8 cellular contexts compared by ENCODE assay signal in genomic region chr3:190225186-190225692, GRCh38.
A peak's percentile ranks its signal among the peaks of the same experiment; 100 is the strongest.
DNase-seq lines count a peak whose midpoint lies in the region; ATAC-seq and TF ChIP-seq lines count a peak whose summit lies in the region.

No MANE protein-coding gene starts in this region.

- H3K9me3 Mint-ChIP-seq in endodermal cell: peaks cover 4% of the 10 kb centered on the region
- peaks cover 3 to 6% of the 10 kb centered on the region in 2 donors for H3K9me3 Mint-ChIP-seq in stimulated activated naive B cell treated with anti-CD40 and anti-IgM and Interleukin-4, amounts not matched to agents 10 μg/mL and 1 μg/mL and 100 μg/mL, for 72 hours
- H3K9me3 Mint-ChIP-seq in natural killer cell treated with Interleukin-12 subunit alpha and Interleukin-12 subunit beta and Interleukin-15 and Interleukin-18, amount 100 ng/mL, for 72 hours: peaks cover 3% of the 10 kb centered on the region

- H3K27ac Mint-ChIP-seq in endodermal cell: no peak overlapping the region
- H3K27ac Mint-ChIP-seq in stimulated activated naive B cell treated with anti-CD40 and anti-IgM and Interleukin-4, amounts not matched to agents 10 μg/mL and 1 μg/mL and 100 μg/mL, for 72 hours: no peak overlapping the region
- no peak overlapping the region for H3K27ac Mint-ChIP-seq in natural killer cell treated with Interleukin-12 subunit alpha and Interleukin-12 subunit beta and Interleukin-15 and Interleukin-18, amount 100 ng/mL, for 72 hours

- DNase-seq in cardiac muscle cell (ENCODE audit: low read depth in 1 of 2, low spot score in 1 of 2) (peak; percentile 25 to 41), right cardiac atrium (no peak), NCI-H345 treated with DMSO at 0.1 percent for 48 hours (lab: John Stamatoyannopoulos, UW; ENCODE audit: unreplicated experiment) (peak; percentile 52), endodermal cell (no peak), pons (ENCODE audit: low spot score) (peak; percentile 48)
- no peak for DNase-seq in stimulated activated naive B cell treated with anti-CD40 and anti-IgM and Interleukin-4, amounts not matched to agents 10 μg/mL and 1 μg/mL and 100 μg/mL, for 72 hours
- no peak for DNase-seq in natural killer cell treated with Interleukin-12 subunit alpha and Interleukin-12 subunit beta and Interleukin-15 and Interleukin-18, amount 100 ng/mL, for 72 hours (ENCODE audit: low spot score)

- no peak overlapping the region for H3K4me3 ChIP-seq in cardiac muscle cell
- H3K4me3 ChIP-seq in right cardiac atrium (ENCODE audit: low read length): no peak overlapping the region
- H3K4me3 ChIP-seq in endodermal cell (ENCODE audit: low read length): no peak overlapping the region

- no peaks in the 10 kb centered on the region for H3K9me3 ChIP-seq in cardiac muscle cell (ENCODE audit: low read depth)
- no peaks in the 10 kb centered on the region for H3K9me3 ChIP-seq in right cardiac atrium (ENCODE audit: control insufficient read depth, low read length)
- H3K9me3 ChIP-seq in endodermal cell (ENCODE audit: control insufficient read depth, low read length): no peaks in the 10 kb centered on the region

- intact Hi-C loops in right cardiac atrium (cut with DNase I): loop anchor here in 2 of 4 donors (5.0 to 10.0 kb wide), 3 partner anchors 97 to 157 kb away; partner anchors contain the start of gene CLDN1 (in 2 of the 2)

- ATAC-seq in right cardiac atrium (no peak), HG03442 (IDR thresholded peaks at IDR 0.05; ENCODE audit: unreplicated experiment) (no peak)
- no peak for ATAC-seq in stimulated activated naive B cell treated with anti-CD40 and anti-IgM and Interleukin-4, amounts not matched to agents 10 μg/mL and 1 μg/mL and 100 μg/mL, for 72 hours (replicated peaks)
- ATAC-seq in natural killer cell treated with Interleukin-12 subunit alpha and Interleukin-12 subunit beta and Interleukin-15 and Interleukin-18, amount 100 ng/mL, for 72 hours: no peak

- H3K27me3 Mint-ChIP-seq in endodermal cell (ENCODE audit: insufficient read depth): no peaks in the 10 kb centered on the region
- no peaks in the 10 kb centered on the region for H3K27me3 Mint-ChIP-seq in stimulated activated naive B cell treated with anti-CD40 and anti-IgM and Interleukin-4, amounts not matched to agents 10 μg/mL and 1 μg/mL and 100 μg/mL, for 72 hours
- H3K27me3 Mint-ChIP-seq in natural killer cell treated with Interleukin-12 subunit alpha and Interleukin-12 subunit beta and Interleukin-15 and Interleukin-18, amount 100 ng/mL, for 72 hours: no peaks in the 10 kb centered on the region

- H3K4me3 Mint-ChIP-seq in endodermal cell: no peak overlapping the region
- H3K4me3 Mint-ChIP-seq in stimulated activated naive B cell treated with anti-CD40 and anti-IgM and Interleukin-4, amounts not matched to agents 10 μg/mL and 1 μg/mL and 100 μg/mL, for 72 hours: no peak overlapping the region
- H3K4me3 Mint-ChIP-seq in natural killer cell treated with Interleukin-12 subunit alpha and Interleukin-12 subunit beta and Interleukin-15 and Interleukin-18, amount 100 ng/mL, for 72 hours: no peak overlapping the region

- H3K36me3 ChIP-seq in cardiac muscle cell (no peaks in the 10 kb centered on the region), endodermal cell (ENCODE audit: control insufficient read depth, insufficient read depth, low read length) (no peaks in the 10 kb centered on the region)

- no peak overlapping the region for H3K27ac ChIP-seq in cardiac muscle cell
- H3K27ac ChIP-seq in right cardiac atrium (ENCODE audit: low read length): no peak overlapping the region
- H3K27ac ChIP-seq in endodermal cell (ENCODE audit: low read depth, low read length): no peak overlapping the region

- H3K27me3 ChIP-seq in cardiac muscle cell: no peaks in the 10 kb centered on the region
- H3K27me3 ChIP-seq in right cardiac atrium (ENCODE audit: control insufficient read depth, insufficient read depth): no peaks in the 10 kb centered on the region
- H3K27me3 ChIP-seq in endodermal cell (ENCODE audit: control insufficient read depth, insufficient read depth, low read length, poor library complexity, severe bottlenecking): no peaks in the 10 kb centered on the region

- H3K36me3 Mint-ChIP-seq in endodermal cell (ENCODE audit: low read depth): no peaks in the 10 kb centered on the region
- H3K36me3 Mint-ChIP-seq in stimulated activated naive B cell treated with anti-CD40 and anti-IgM and Interleukin-4, amounts not matched to agents 10 μg/mL and 1 μg/mL and 100 μg/mL, for 72 hours: no peaks in the 10 kb centered on the region
- H3K36me3 Mint-ChIP-seq in natural killer cell treated with Interleukin-12 subunit alpha and Interleukin-12 subunit beta and Interleukin-15 and Interleukin-18, amount 100 ng/mL, for 72 hours: peaks cover 10% of the 10 kb centered on the region

- H3K9ac ChIP-seq in endodermal cell (ENCODE audit: extremely low read depth, low read length, poor library complexity, severe bottlenecking): no peak overlapping the region

- TF ChIP-seq CTCF in cardiac muscle cell (IDR thresholded peaks at IDR 0.05; ENCODE audit: low read depth, low read length) (peak; percentile 40), endodermal cell (conservative IDR thresholded peaks at IDR 0.05) (peak; percentile 73)

- 10% methylated on average over 2 of the region's 2 CpGs for WGBS in right cardiac atrium
- WGBS in endodermal cell (ENCODE audit: insufficient coverage in 1 of 2, insufficient read length in 1 of 2), 2 experiments: 13 to 36% methylated on average over 1 to 2 of the region's 2 CpGs

- H3K4me1 ChIP-seq in cardiac muscle cell (ENCODE audit: low read depth) (no peaks in the 10 kb centered on the region), right cardiac atrium (ENCODE audit: control insufficient read depth, insufficient read depth, low read length) (no peaks in the 10 kb centered on the region), endodermal cell (ENCODE audit: control insufficient read depth, insufficient read depth, low read length) (no peaks in the 10 kb centered on the region)

- H3K4me1 Mint-ChIP-seq in endodermal cell: peaks cover 6% of the 10 kb centered on the region
- peaks cover 0 to 2% of the 10 kb centered on the region in 2 donors for H3K4me1 Mint-ChIP-seq in stimulated activated naive B cell treated with anti-CD40 and anti-IgM and Interleukin-4, amounts not matched to agents 10 μg/mL and 1 μg/mL and 100 μg/mL, for 72 hours
- H3K4me1 Mint-ChIP-seq in natural killer cell treated with Interleukin-12 subunit alpha and Interleukin-12 subunit beta and Interleukin-15 and Interleukin-18, amount 100 ng/mL, for 72 hours (ENCODE audit: low read depth in 2 of 2): no peaks in the 10 kb centered on the region

Comparison
In these comparisons a context has a peak if more than half of its experiments do, and no peak if none do; other contexts are left out.
1. DNase-seq: peak in cardiac muscle cell (2 of 2), NCI-H345 treated with DMSO at 0.1 percent for 48 hours (single experiment) and pons (single experiment); none in right cardiac atrium (0 of 3), endodermal cell (single experiment), stimulated activated naive B cell treated with anti-CD40 and anti-IgM and Interleukin-4, amounts not matched to agents 10 μg/mL and 1 μg/mL and 100 μg/mL, for 72 hours (single experiment) and natural killer cell treated with Interleukin-12 subunit alpha and Interleukin-12 subunit beta and Interleukin-15 and Interleukin-18, amount 100 ng/mL, for 72 hours (single experiment).